ENCODE assay signal across 9 cellular contexts in genomic region chr2:179019260-179019659, GRCh38. TPM values are rescaled to one million over a fixed set of nuclear protein-coding genes. Genes with fewer than 3 reads are reported as not detected.
"Had no signal": no experiment of that assay in that cellular context is flagged by ENCODE, and none has a peak within 500 bp of the region (broad histone marks: within the 10 kb centered on the region; RNA-seq: fewer than 3 reads in every experiment).

No MANE protein-coding gene starts in this region.

- DNase-seq: GM23248, GOT3, H7, HFFc6, Karpas-422, KG1 had no signal

- H3K36me3 ChIP-seq: HAP-1 had no signal

- H3K27ac ChIP-seq: GM23248, HL-60 had no signal

- H3K9me3 ChIP-seq: HAP-1 had no signal

- H3K4me3 ChIP-seq: GM23248, HAP-1 had no signal

- H3K9ac ChIP-seq: GM23248 had no signal

- H2AFZ ChIP-seq: GM23248 had no signal

RNA-seq across cellular contexts. Expression of gene CCDC141, which starts 30.7 kb away (rescaled TPM):
- total RNA-seq: GM23248, HT1080 had no signal
- polyA plus RNA-seq: GM23248 had no signal
